ENCODE assay signal across 1 cellular context in genomic region chr5:169089343-169089742, GRCh38.
A peak's percentile ranks its signal among the peaks of the same experiment; 100 is the strongest.
TF ChIP-seq lines count a peak whose summit lies in the region.

No MANE protein-coding gene starts in this region.

TF ChIP-seq in Ishikawa, 13 proteins besides CTCF, POLR2A, EP300 and RAD21 (continued from another document):
- peak; percentile 38; the same call in 1 of the 2 replicates for TF ChIP-seq REST (IDR thresholded peaks at IDR 0.05; ENCODE audit: low read depth)
